Comparison of ENCODE assay signal across 14 cellular contexts in genomic region chr2:188629890-188630483, GRCh38.
A peak's percentile ranks its signal among the peaks of the same experiment; 100 is the strongest.
DNase-seq lines count a peak whose midpoint lies in the region; ATAC-seq and TF ChIP-seq lines count a peak whose summit lies in the region.
"Had no signal": no experiment of that assay in that cellular context is flagged by ENCODE, and none has a peak within 500 bp of the region (broad histone marks: within the 10 kb centered on the region; RNA-seq: fewer than 3 reads in every experiment).

No MANE protein-coding gene starts in this region.

- H4K5ac ChIP-seq in IMR-90 (ENCODE audit: low read depth, low read length) = peak overlapping the region; percentile 64

- H3K27me3 Mint-ChIP-seq in brain = no peaks in the 10 kb centered on the region
- H3K27me3 Mint-ChIP-seq: activated naive CD4-positive, alpha-beta T cell treated with anti-CD3 and anti-CD28 coated beads, Interleukin-2, amount 10 ng/mL, durations not matched to agents 7 days and 5 days; IgD-negative memory B cell; naive B cell had no signal

- H3K23ac ChIP-seq in IMR-90 (ENCODE audit: low read depth, low read length) = no peak overlapping the region
- no peak overlapping the region for H3K23ac ChIP-seq in mesenchymal stem cell (ENCODE audit: low read length in 2 of 2)

- CTCF ChIA-PET in IMR-90 (lab: Yijun Ruan, JAX) = interaction anchor here (0.7 kb wide), 1 partner anchor 348 kb away, joined by 3 read pairs; no protein-coding TSS in a partner anchor

- H3K18ac ChIP-seq in IMR-90 (ENCODE audit: low read depth, low read length) (peak overlapping the region; percentile 92), mesenchymal stem cell (ENCODE audit: low read depth in 1 of 2, low read length in 2 of 2) (peak overlapping the region; percentile 50)

- peak; percentile 51 for DNase-seq in IMR-90
- peak; percentile 52 for DNase-seq in mesenchymal stem cell
- DNase-seq in stromal cell of bone marrow (ENCODE audit: low read depth) = peak; percentile 54
- no peak for DNase-seq in OCI-M2 (lab: John Stamatoyannopoulos, UW; ENCODE audit: unreplicated experiment)
- no peak for DNase-seq in activated CD4-positive, CD25-positive, alpha-beta regulatory T cell (lab: John Stamatoyannopoulos, UW)
- DNase-seq in AG08396 (ENCODE audit: low spot score) = no peak
- DNase-seq: activated CD8-positive, alpha-beta T cell treated with anti-CD3 and anti-CD28 coated beads, Interleukin-2, amount 10 ng/mL, durations not matched to agents 7 days and 5 days; activated naive CD4-positive, alpha-beta T cell treated with anti-CD3 and anti-CD28 coated beads, Interleukin-2, amount 10 ng/mL, durations not matched to agents 7 days and 5 days; naive B cell; NCI-H1694 treated with DMSO at 0.1 percent for 48 hours; T-helper 2 cell had no signal

- H4K8ac ChIP-seq in IMR-90 (ENCODE audit: low read depth in 2 of 2, low read length in 2 of 2) (0 out of 4 replicates have a peak overlapping the region, but pooled peaks of 1 of the 2 experiments have one; percentile 2), mesenchymal stem cell (ENCODE audit: low read length) (peak overlapping the region; percentile 27)

- H3K27ac ChIP-seq in IMR-90 (ENCODE audit: insufficient read depth, low read length) = peak overlapping the region; percentile 67; the same call in 1 of the 2 replicates
- H3K27ac ChIP-seq in mesenchymal stem cell (ENCODE audit: low read length, poor library complexity, severe bottlenecking) = peak overlapping the region; percentile 80

- no peak overlapping the region; the same call in 1 of the 2 replicates for H4K91ac ChIP-seq in IMR-90 (ENCODE audit: insufficient read depth, low read depth, low read length)
- no peak overlapping the region for H4K91ac ChIP-seq in mesenchymal stem cell (ENCODE audit: low read length)

- no TSS peak for BruUV-seq in IMR-90 (replicated peaks; lab: Mats Ljungman, UMichigan)

- H3K36me3 Mint-ChIP-seq in brain = no peaks in the 10 kb centered on the region
- H3K36me3 Mint-ChIP-seq: activated naive CD4-positive, alpha-beta T cell treated with anti-CD3 and anti-CD28 coated beads, Interleukin-2, amount 10 ng/mL, durations not matched to agents 7 days and 5 days; naive B cell had no signal

- H2BK120ac ChIP-seq in IMR-90 (ENCODE audit: low read depth, low read length) (0 out of 2 replicates have a peak overlapping the region, but pooled peaks have one; percentile 4), mesenchymal stem cell (ENCODE audit: low read depth, low read length) (no peak overlapping the region)

- H2BK5ac ChIP-seq in IMR-90 (ENCODE audit: low read depth, low read length, poor library complexity, severe bottlenecking) = peak overlapping the region; percentile 31
- no peak overlapping the region for H2BK5ac ChIP-seq in mesenchymal stem cell (ENCODE audit: low read depth, low read length, poor library complexity, severe bottlenecking)

- H3K4ac ChIP-seq in IMR-90 (ENCODE audit: low read depth, low read length) = peak overlapping the region; percentile 17; the same call in 1 of the 2 replicates
- no peak overlapping the region for H3K4ac ChIP-seq in mesenchymal stem cell (ENCODE audit: low read depth in 1 of 2, low read length in 2 of 2)

- TF ChIP-seq POLR2A in IMR-90 (IDR thresholded peaks at IDR 0.05; ENCODE audit: low read depth, low read length) = no peak

- H2BK15ac ChIP-seq in IMR-90 (ENCODE audit: low read depth, low read length) (no peak overlapping the region), mesenchymal stem cell (ENCODE audit: low read depth, poor library complexity, severe bottlenecking) (no peak overlapping the region)

- no peaks in the 10 kb centered on the region for H3K9me3 ChIP-seq in IMR-90 (ENCODE audit: control insufficient read depth, insufficient read depth, low read length)
- no peaks in the 10 kb centered on the region for H3K9me3 ChIP-seq in mesenchymal stem cell (ENCODE audit: control insufficient read depth, low read length)

- H2AK9ac ChIP-seq in IMR-90 (replicated peaks; ENCODE audit: low read depth, low read length, poor library complexity) = no peak overlapping the region

- H2BK20ac ChIP-seq in IMR-90 (ENCODE audit: low read depth, low read length) = no peak overlapping the region

- in situ Hi-C loops in IMR-90 (cut with MboI; ENCODE audit: low sequenced_read_pairs) = no loop called here

- POLR2A ChIA-PET in IMR-90 (lab: Charles Lee; ENCODE audit: unreplicated experiment) = no interaction called here

- dilution Hi-C loops in IMR-90 (cut with HindIII; ENCODE audit: low sequenced_read_pairs, unreplicated experiment) = no loop called here

- TF ChIP-seq CTCF in IMR-90 (conservative IDR thresholded peaks at IDR 0.05; ENCODE audit: low read depth, low read length) (no peak), brain (conservative IDR thresholded peaks at IDR 0.05) (no peak)

- no peak overlapping the region for H2BK12ac ChIP-seq in mesenchymal stem cell (ENCODE audit: low read length in 2 of 2)

- peak overlapping the region in 1 of 5 experiments; percentile 4 for H3K4me3 Mint-ChIP-seq in brain
- H3K4me3 Mint-ChIP-seq: activated CD8-positive, alpha-beta T cell treated with anti-CD3 and anti-CD28 coated beads, Interleukin-2, amount 10 ng/mL, durations not matched to agents 7 days and 5 days; activated naive CD4-positive, alpha-beta T cell treated with anti-CD3 and anti-CD28 coated beads, Interleukin-2, amount 10 ng/mL, durations not matched to agents 7 days and 5 days; IgD-negative memory B cell; naive B cell had no signal

- H3K56ac ChIP-seq in IMR-90 (ENCODE audit: extremely low read depth, insufficient read depth, low read length) = no peak overlapping the region

- H3K9me1 ChIP-seq in IMR-90 (ENCODE audit: insufficient read depth, low read length) = no peaks in the 10 kb centered on the region

- H2AFZ ChIP-seq in IMR-90 (replicated peaks; ENCODE audit: low read length, poor library complexity) (no peak overlapping the region), mesenchymal stem cell (ENCODE audit: low read depth, low read length) (no peak overlapping the region)

- H3K36me3 ChIP-seq in IMR-90 (ENCODE audit: control insufficient read depth, insufficient read depth, low read length) (no peaks in the 10 kb centered on the region), mesenchymal stem cell (ENCODE audit: control insufficient read depth in 1 of 2, insufficient read depth in 2 of 2, low read depth in 1 of 2, low read length in 2 of 2) (no peaks in the 10 kb centered on the region)

- H3K4me3 ChIP-seq in IMR-90 (ENCODE audit: insufficient read depth, low read depth, low read length) (no peak overlapping the region), mesenchymal stem cell (ENCODE audit: insufficient read depth in 1 of 2, low read depth in 1 of 2, low read length in 2 of 2) (no peak overlapping the region)

- no peak overlapping the region for H2AK5ac ChIP-seq in IMR-90 (ENCODE audit: low read depth, low read length)
- H2AK5ac ChIP-seq in mesenchymal stem cell (ENCODE audit: low read length, severe bottlenecking) = no peak overlapping the region

- no peaks in the 10 kb centered on the region for H3K79me1 ChIP-seq in IMR-90 (ENCODE audit: low read depth in 1 of 2, low read length in 2 of 2)
- H3K79me1 ChIP-seq in mesenchymal stem cell (replicated peaks; ENCODE audit: low read length, poor library complexity, severe bottlenecking) = no peaks in the 10 kb centered on the region

- peaks cover 31% of the 10 kb centered on the region for H3K4me1 Mint-ChIP-seq in brain
- H3K4me1 Mint-ChIP-seq: activated naive CD4-positive, alpha-beta T cell treated with anti-CD3 and anti-CD28 coated beads, Interleukin-2, amount 10 ng/mL, durations not matched to agents 7 days and 5 days; IgD-negative memory B cell; naive B cell had no signal

- peaks cover 0 to 3% (median 0%) of the 10 kb centered on the region in 5 experiments for H3K9me3 Mint-ChIP-seq in brain
- H3K9me3 Mint-ChIP-seq: activated naive CD4-positive, alpha-beta T cell treated with anti-CD3 and anti-CD28 coated beads, Interleukin-2, amount 10 ng/mL, durations not matched to agents 7 days and 5 days had no signal

- H3K4me2 ChIP-seq in IMR-90 (ENCODE audit: low read depth, low read length) = 0 out of 2 replicates have a peak overlapping the region, but pooled peaks have one; percentile 30
- H3K4me2 ChIP-seq in mesenchymal stem cell (ENCODE audit: low read length, poor library complexity, severe bottlenecking) = no peak overlapping the region

- peak overlapping the region in 3 of 5 experiments; percentile 89 to 95 (median 91) for H3K27ac Mint-ChIP-seq in brain
- H3K27ac Mint-ChIP-seq: activated CD8-positive, alpha-beta T cell treated with anti-CD3 and anti-CD28 coated beads, Interleukin-2, amount 10 ng/mL, durations not matched to agents 7 days and 5 days; activated naive CD4-positive, alpha-beta T cell treated with anti-CD3 and anti-CD28 coated beads, Interleukin-2, amount 10 ng/mL, durations not matched to agents 7 days and 5 days; IgD-negative memory B cell had no signal

- H3K9ac ChIP-seq in IMR-90 (ENCODE audit: low read depth, low read length) (no peak overlapping the region), mesenchymal stem cell (ENCODE audit: low read length) (peak overlapping the region; percentile 73)

- H3K4me1 ChIP-seq in IMR-90 (ENCODE audit: control insufficient read depth, insufficient read depth, low read length) (peaks cover 9% of the 10 kb centered on the region), mesenchymal stem cell (ENCODE audit: control insufficient read depth, insufficient read depth, low read depth, low read length) (no peaks in the 10 kb centered on the region)

- intact Hi-C loops in IMR-90 (cut with micrococcal nuclease) = loop anchor here (5.0 kb wide), 1 partner anchor 78 kb away; no protein-coding TSS in a partner anchor

- TF ChIP-seq RAD21 in IMR-90 (IDR thresholded peaks at IDR 0.05; ENCODE audit: low read length) = no peak

- H3K27me3 ChIP-seq in IMR-90 (ENCODE audit: control insufficient read depth, insufficient read depth, low read length) (no peaks in the 10 kb centered on the region), mesenchymal stem cell (ENCODE audit: control insufficient read depth in 1 of 2, insufficient read depth in 1 of 2, low read length in 2 of 2) (no peaks in the 10 kb centered on the region)

- H4K20me1 ChIP-seq in IMR-90 (ENCODE audit: insufficient read depth, low read length) = no peaks in the 10 kb centered on the region

- ATAC-seq in IMR-90 (ENCODE audit: low read depth) = peak; percentile 68
- no peak for ATAC-seq in GM21786 (IDR thresholded peaks at IDR 0.05; ENCODE audit: unreplicated experiment)
- ATAC-seq: activated CD8-positive, alpha-beta T cell treated with anti-CD3 and anti-CD28 coated beads, Interleukin-2, amount 10 ng/mL, durations not matched to agents 7 days and 5 days had no signal

- H3K14ac ChIP-seq in IMR-90 (replicated peaks; ENCODE audit: low read depth, low read length) (no peak overlapping the region; the same call in 1 of the 2 replicates), mesenchymal stem cell (ENCODE audit: low read length in 2 of 2) (no peak overlapping the region)

TF ChIP-seq in IMR-90, 13 proteins besides CTCF, POLR2A, EP300 and RAD21 (continues in another document):
- TF ChIP-seq NFE2L2 (IDR thresholded peaks at IDR 0.05; ENCODE audit: low read depth, low read length) (no peak), FOS (IDR thresholded peaks at IDR 0.05; ENCODE audit: low read depth, low read length) (no peak)

Comparison
In these comparisons a context has a peak if more than half of its experiments do, and no peak if none do; other contexts are left out.
1. DNase-seq: peak in IMR-90 (single experiment), mesenchymal stem cell (single experiment) and stromal cell of bone marrow (single experiment); none in OCI-M2 (single experiment), activated CD4-positive, CD25-positive, alpha-beta regulatory T cell (0 of 4) and AG08396 (single experiment).